In the genomic region with DNA sequence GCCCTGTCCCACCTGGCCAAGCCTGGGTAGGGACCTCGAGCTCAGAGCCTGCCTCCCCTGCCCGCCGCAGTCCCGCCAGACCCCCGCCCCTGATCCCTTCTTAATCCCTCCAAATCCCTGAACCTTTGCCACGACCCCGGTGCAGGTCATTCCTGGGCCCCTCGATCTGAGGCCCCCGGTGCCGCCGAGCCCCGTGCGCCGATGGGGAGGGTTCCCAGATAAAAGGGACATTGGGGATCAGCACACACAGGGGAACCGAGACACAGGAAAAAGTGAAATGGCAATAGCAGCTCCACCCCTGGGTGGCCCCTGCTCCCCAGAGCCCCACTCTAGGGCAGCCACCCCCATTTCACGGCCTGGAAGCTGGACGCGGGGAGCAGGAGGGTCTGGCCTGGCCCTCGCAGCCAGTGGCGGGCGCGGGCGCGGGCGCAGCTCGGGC, we compare ENCODE assay signal across 7 cellular contexts. TPM values are rescaled to one million over a fixed set of nuclear protein-coding genes. Genes with fewer than 3 reads are reported as not detected.
DNase-seq lines count a peak whose midpoint lies in the region; ATAC-seq, FAIRE-seq and TF ChIP-seq lines count a peak whose summit lies in the region.

No MANE protein-coding gene starts in this region.

- no peaks in the 10 kb centered on the region for H3K9me3 Mint-ChIP-seq in stimulated activated naive B cell treated with anti-CD40 and anti-IgM and Interleukin-4, amounts not matched to agents 10 μg/mL and 1 μg/mL and 100 μg/mL, for 72 hours

- no peaks in the 10 kb centered on the region for H3K36me3 Mint-ChIP-seq in stimulated activated naive B cell treated with anti-CD40 and anti-IgM and Interleukin-4, amounts not matched to agents 10 μg/mL and 1 μg/mL and 100 μg/mL, for 72 hours

- H3K27ac ChIP-seq in HEK293 (ENCODE audit: extremely low read depth, low read depth, low read length) = no peak overlapping the region; the same call in 1 of the 2 replicates
- no peak overlapping the region for H3K27ac ChIP-seq in SJSA1
- no peak overlapping the region for H3K27ac ChIP-seq in keratinocyte (ENCODE audit: control insufficient read depth, insufficient read depth, low read length)

- H3K9me3 ChIP-seq in HEK293 (ENCODE audit: control insufficient read depth, insufficient read depth, low read depth, low read length) (no peaks in the 10 kb centered on the region), SJSA1 (replicated peaks) (0 out of 2 replicates have a peak, but pooled peaks cover 2% of the 10 kb centered on the region), keratinocyte (ENCODE audit: control insufficient read depth, low read depth, low read length) (no peaks in the 10 kb centered on the region)

- H3K9me1 ChIP-seq in keratinocyte (ENCODE audit: control insufficient read depth, extremely low read depth, insufficient read depth, low read length) = peaks cover 4% of the 10 kb centered on the region

- peaks cover 12 to 19% of the 10 kb centered on the region in 2 donors for H3K4me1 Mint-ChIP-seq in stimulated activated naive B cell treated with anti-CD40 and anti-IgM and Interleukin-4, amounts not matched to agents 10 μg/mL and 1 μg/mL and 100 μg/mL, for 72 hours

- ATAC-seq in stimulated activated naive B cell treated with anti-CD40 and anti-IgM and Interleukin-4, amounts not matched to agents 10 μg/mL and 1 μg/mL and 100 μg/mL, for 72 hours (replicated peaks) = no peak
- no peak for ATAC-seq in HG03025 (IDR thresholded peaks at IDR 0.05; ENCODE audit: low FRiP score, unreplicated experiment)

- peaks cover 4% of the 10 kb centered on the region for H3K4me1 ChIP-seq in HEK293 (ENCODE audit: control insufficient read depth, insufficient read depth, low read length)
- peaks cover 36% of the 10 kb centered on the region for H3K4me1 ChIP-seq in SJSA1 (replicated peaks)
- H3K4me1 ChIP-seq in keratinocyte (ENCODE audit: control insufficient read depth, extremely low read depth, insufficient read depth, low read length) = peaks cover 27% of the 10 kb centered on the region

- FAIRE-seq in keratinocyte (lab: Jason Lieb, UNC) = no peak

- DNase-seq in SJSA1 (ENCODE audit: low read depth in 1 of 2, low spot score in 2 of 2) = no peak
- DNase-seq in keratinocyte (ENCODE audit: low read depth, low spot score) = no peak
- DNase-seq in stimulated activated naive B cell treated with anti-CD40 and anti-IgM and Interleukin-4, amounts not matched to agents 10 μg/mL and 1 μg/mL and 100 μg/mL, for 72 hours = no peak
- DNase-seq in DMS153 treated with DMSO at 0.1 percent for 48 hours (lab: John Stamatoyannopoulos, UW; ENCODE audit: unreplicated experiment) = no peak
- DNase-seq in NCI-H187 treated with DMSO at 0.1 percent for 48 hours (lab: John Stamatoyannopoulos, UW) = no peak

- H2AFZ ChIP-seq in keratinocyte (ENCODE audit: control insufficient read depth, low read length) = no peak overlapping the region

- dilution Hi-C loops in keratinocyte (cut with MboI; ENCODE audit: extremely low pct_ligation_motif_present, low sequenced_read_pairs) = no loop called here

- H3K36me3 ChIP-seq in HEK293 (ENCODE audit: control insufficient read depth in 2 of 2, insufficient read depth in 1 of 2, low read length in 2 of 2) (no peaks in the 10 kb centered on the region), SJSA1 (no peaks in the 10 kb centered on the region), keratinocyte (ENCODE audit: control insufficient read depth in 2 of 2, extremely low read depth in 1 of 2, insufficient read depth in 2 of 2, low read length in 2 of 2) (no peaks in the 10 kb centered on the region)

- peak overlapping the region; percentile 81 for H3K4me2 ChIP-seq in keratinocyte (ENCODE audit: control insufficient read depth, extremely low read depth, insufficient read depth, low read depth, low read length)

- H3K27me3 Mint-ChIP-seq in stimulated activated naive B cell treated with anti-CD40 and anti-IgM and Interleukin-4, amounts not matched to agents 10 μg/mL and 1 μg/mL and 100 μg/mL, for 72 hours = peaks cover 23 to 36% of the 10 kb centered on the region in 2 donors

- no peak overlapping the region for H3K27ac Mint-ChIP-seq in stimulated activated naive B cell treated with anti-CD40 and anti-IgM and Interleukin-4, amounts not matched to agents 10 μg/mL and 1 μg/mL and 100 μg/mL, for 72 hours

- H3K27me3 ChIP-seq in SJSA1 (replicated peaks) = peaks cover 46% of the 10 kb centered on the region
- peaks cover 24% of the 10 kb centered on the region for H3K27me3 ChIP-seq in keratinocyte (ENCODE audit: control insufficient read depth, extremely low read depth, insufficient read depth, low read length)

- H3K79me2 ChIP-seq in keratinocyte (ENCODE audit: control insufficient read depth, insufficient read depth, low read length) = no peaks in the 10 kb centered on the region

- TF ChIP-seq CTCF in HEK293 (tag by site-specific recombination; IDR thresholded peaks at IDR 0.05) (no peak), keratinocyte (optimal IDR thresholded peaks at IDR 0.05 in 1 of 3, IDR thresholded peaks at IDR 0.05 in 1 of 3, conservative IDR thresholded peaks at IDR 0.05 in 1 of 3; ENCODE audit: extremely low read depth in 1 of 3, insufficient read depth in 2 of 3, low read length in 3 of 3) (no peak)

- H4K20me1 ChIP-seq in keratinocyte (ENCODE audit: control insufficient read depth, extremely low read depth, insufficient read depth, low read length) = no peaks in the 10 kb centered on the region

- POLR2A ChIA-PET in HEK293 (lab: Yijun Ruan, JAX) = no interaction called here

- CTCF ChIA-PET in HEK293 (lab: Yijun Ruan, JAX) = interaction anchor here (0.6 to 1.0 kb wide), 8 partner anchors 100 to 425 kb away, joined by 3 to 5 read pairs (median 4); no protein-coding TSS in a partner anchor

- peak overlapping the region; percentile 22 for H3K9ac ChIP-seq in keratinocyte (ENCODE audit: control insufficient read depth, extremely low read depth, insufficient read depth, low read length)

- H3K4me3 ChIP-seq in HEK293 (ENCODE audit: low read depth, low read length) (no peak overlapping the region), SJSA1 (peak overlapping the region; percentile 51), keratinocyte (ENCODE audit: control insufficient read depth in 2 of 3, extremely low read depth in 1 of 3, insufficient read depth in 2 of 3, low read depth in 1 of 3, low read length in 3 of 3) (no peak overlapping the region)

- peak overlapping the region; percentile 7 to 8 for H3K4me3 Mint-ChIP-seq in stimulated activated naive B cell treated with anti-CD40 and anti-IgM and Interleukin-4, amounts not matched to agents 10 μg/mL and 1 μg/mL and 100 μg/mL, for 72 hours

TF ChIP-seq in HEK293, 187 proteins besides CTCF, POLR2A, EP300 and RAD21 (continues in another document):
- TF ChIP-seq, protein P1, sequence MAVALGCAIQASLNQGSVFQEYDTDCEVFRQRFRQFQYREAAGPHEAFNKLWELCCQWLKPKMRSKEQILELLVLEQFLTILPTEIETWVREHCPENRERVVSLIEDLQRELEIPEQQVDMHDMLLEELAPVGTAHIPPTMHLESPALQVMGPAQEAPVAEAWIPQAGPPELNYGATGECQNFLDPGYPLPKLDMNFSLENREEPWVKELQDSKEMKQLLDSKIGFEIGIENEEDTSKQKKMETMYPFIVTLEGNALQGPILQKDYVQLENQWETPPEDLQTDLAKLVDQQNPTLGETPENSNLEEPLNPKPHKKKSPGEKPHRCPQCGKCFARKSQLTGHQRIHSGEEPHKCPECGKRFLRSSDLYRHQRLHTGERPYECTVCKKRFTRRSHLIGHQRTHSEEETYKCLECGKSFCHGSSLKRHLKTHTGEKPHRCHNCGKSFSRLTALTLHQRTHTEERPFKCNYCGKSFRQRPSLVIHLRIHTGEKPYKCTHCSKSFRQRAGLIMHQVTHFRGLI (tag by site-specific recombination; IDR thresholded peaks at IDR 0.05) = 0 out of 2 replicates have a peak, but pooled peaks have one; percentile 58
- no peak for TF ChIP-seq ZNF501 (tag by site-specific recombination; IDR thresholded peaks at IDR 0.05)
- TF ChIP-seq ZNF121 (tag by site-specific recombination; IDR thresholded peaks at IDR 0.05) = peak; percentile 43; the same call in 1 of the 2 replicates
- TF ChIP-seq, protein P2, sequence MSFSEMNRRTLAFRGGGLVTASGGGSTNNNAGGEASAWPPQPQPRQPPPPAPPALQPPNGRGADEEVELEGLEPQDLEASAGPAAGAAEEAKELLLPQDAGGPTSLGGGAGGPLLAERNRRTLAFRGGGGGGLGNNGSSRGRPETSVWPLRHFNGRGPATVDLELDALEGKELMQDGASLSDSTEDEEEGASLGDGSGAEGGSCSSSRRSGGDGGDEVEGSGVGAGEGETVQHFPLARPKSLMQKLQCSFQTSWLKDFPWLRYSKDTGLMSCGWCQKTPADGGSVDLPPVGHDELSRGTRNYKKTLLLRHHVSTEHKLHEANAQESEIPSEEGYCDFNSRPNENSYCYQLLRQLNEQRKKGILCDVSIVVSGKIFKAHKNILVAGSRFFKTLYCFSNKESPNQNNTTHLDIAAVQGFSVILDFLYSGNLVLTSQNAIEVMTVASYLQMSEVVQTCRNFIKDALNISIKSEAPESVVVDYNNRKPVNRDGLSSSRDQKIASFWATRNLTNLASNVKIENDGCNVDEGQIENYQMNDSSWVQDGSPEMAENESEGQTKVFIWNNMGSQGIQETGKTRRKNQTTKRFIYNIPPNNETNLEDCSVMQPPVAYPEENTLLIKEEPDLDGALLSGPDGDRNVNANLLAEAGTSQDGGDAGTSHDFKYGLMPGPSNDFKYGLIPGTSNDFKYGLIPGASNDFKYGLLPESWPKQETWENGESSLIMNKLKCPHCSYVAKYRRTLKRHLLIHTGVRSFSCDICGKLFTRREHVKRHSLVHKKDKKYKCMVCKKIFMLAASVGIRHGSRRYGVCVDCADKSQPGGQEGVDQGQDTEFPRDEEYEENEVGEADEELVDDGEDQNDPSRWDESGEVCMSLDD (tag by site-specific recombination; IDR thresholded peaks at IDR 0.05) = 0 out of 2 replicates have a peak, but pooled peaks have one; percentile 39
- no peak for TF ChIP-seq FEZF1 (tag by site-specific recombination; IDR thresholded peaks at IDR 0.05)
- no peak for TF ChIP-seq GFI1B (tag by site-specific recombination; IDR thresholded peaks at IDR 0.05)

RNA-seq across cellular contexts. Expression of a gene that starts 1.3 kb away (rescaled TPM):
- total RNA-seq in SJSA1 (2014; rRNA removed; shearing (Covaris generic)) = 0.18 TPM in 1 of 2 replicates, not detected in the other
- 1.5 to 1.7 TPM (median 1.7 TPM) in 3 replicates for polyA plus RNA-seq in keratinocyte
- polyA plus RNA-seq in keratinocyte (2011; ENCODE audit: low read depth) = 3.7 TPM
- 0.84 and 1.9 TPM in 2 replicates for polyA plus RNA-seq in keratinocyte (2011; cell fraction: cytosol; rRNA removed)
- 1.7 and 2.4 TPM in 2 replicates for polyA plus RNA-seq in keratinocyte (2011; cell fraction: nucleus; rRNA removed)
- 6.6 and 6.8 TPM in 2 replicates for polyA plus RNA-seq in keratinocyte (2012; ENCODE audit: low replicate concordance)
- 1.9 to 4.9 TPM (median 3.9 TPM) in 3 replicates for polyA minus RNA-seq in keratinocyte
- 5.0 TPM for polyA minus RNA-seq in keratinocyte (2011; cell fraction: cytosol; rRNA and poly(A)+ RNA removed)
- polyA minus RNA-seq in keratinocyte (2011; cell fraction: nucleus; rRNA and poly(A)+ RNA removed) = 3.7 and 7.1 TPM in 2 replicates
